In the genomic region with DNA sequence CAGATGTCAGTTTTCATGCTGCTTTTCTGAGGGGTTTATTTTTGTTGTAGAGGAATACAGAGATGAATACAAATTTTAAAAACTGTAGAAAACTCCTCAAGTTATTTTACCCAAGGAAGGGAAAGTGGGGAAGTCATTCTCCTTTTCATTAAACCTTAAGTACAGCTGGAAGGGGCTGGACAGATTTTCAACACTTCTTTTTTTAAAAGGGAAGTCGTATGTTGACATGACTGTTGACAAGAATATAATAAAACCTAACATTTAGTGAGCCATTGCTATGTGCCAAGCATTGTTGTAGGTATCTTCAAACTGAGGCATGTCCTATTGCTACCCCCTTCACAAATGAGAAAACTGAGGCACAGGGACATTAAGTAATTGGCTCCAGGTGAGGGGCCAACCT, we compare ENCODE assay signal across 14 cellular contexts.
"Had no signal": no experiment of that assay in that cellular context is flagged by ENCODE, and none has a peak within 500 bp of the region (broad histone marks: within the 10 kb centered on the region; RNA-seq: fewer than 3 reads in every experiment).

No MANE protein-coding gene starts in this region.

- H3K4me2 ChIP-seq: smooth muscle cell had no signal

- H3K27ac ChIP-seq: cardiac muscle cell, neutrophil, suprapubic skin had no signal

- H3K4me1 ChIP-seq: suprapubic skin, upper lobe of left lung had no signal

- H3K4me3 ChIP-seq: cardiac muscle cell, smooth muscle cell, suprapubic skin, upper lobe of left lung had no signal

- ATAC-seq: activated T-helper 17 cell treated with anti-CD3 and anti-CD28 coated beads, Interleukin-2, amount 50 U/mL, for 72 hours; left colon; naive thymus-derived CD8-positive, alpha-beta T cell; stimulated activated naive CD8-positive, alpha-beta T cell treated with anti-CD3 and anti-CD28 coated beads, Interleukin-15, Interleukin-2, amounts not matched to agents 100 U/mL and 50 U/mL, for 24 hours had no signal

- H3K36me3 ChIP-seq: cardiac muscle cell, neutrophil, suprapubic skin, upper lobe of left lung had no signal

- H3K27me3 ChIP-seq: cardiac muscle cell, neutrophil, suprapubic skin, upper lobe of left lung had no signal

- DNase-seq: activated CD4-positive, alpha-beta T cell treated with anti-CD3 and anti-CD28 coated beads for 1 hour; activated CD4-positive, alpha-beta T cell treated with anti-CD3 and anti-CD28 coated beads, Interleukin-2, amount 50 U/mL, for 48 hours; activated naive CD4-positive, alpha-beta T cell treated with anti-CD3 and anti-CD28 coated beads, Interleukin-2, amount 10 ng/mL, durations not matched to agents 7 days and 5 days; left colon; mammary epithelial cell; naive thymus-derived CD8-positive, alpha-beta T cell; posterior cingulate gyrus; stimulated activated naive CD8-positive, alpha-beta T cell treated with anti-CD3 and anti-CD28 coated beads, Interleukin-15, Interleukin-2, amounts not matched to agents 100 U/mL and 50 U/mL, for 24 hours; upper lobe of left lung had no signal

- H3K9me3 ChIP-seq: neutrophil, suprapubic skin, upper lobe of left lung had no signal
